In genomic region chr1:164685656-164686055, GRCh38 we compare ENCODE assay signal across 17 cellular contexts.
"Had no signal": no experiment of that assay in that cellular context is flagged by ENCODE, and none has a peak within 500 bp of the region (broad histone marks: within the 10 kb centered on the region; RNA-seq: fewer than 3 reads in every experiment).

No MANE protein-coding gene starts in this region.

- H3K9me3 ChIP-seq: body of pancreas, gastrocnemius medialis, sigmoid colon, spleen, testis had no signal

- H3K4me1 ChIP-seq: testis had no signal

- H3K9me3 Mint-ChIP-seq: activated CD4-positive, alpha-beta memory T cell treated with anti-CD3 and anti-CD28 coated beads for 36 hours; nephron; stimulated activated memory B cell treated with anti-CD40 and anti-IgM and Interleukin-4, amounts not matched to agents 10 μg/mL and 1 μg/mL and 100 μg/mL, for 72 hours; T-helper 1 cell treated with Interleukin-12 subunit alpha and Interleukin-12 subunit beta and Interleukin-4 antibody, amounts not matched to agents 30 μg/mL and 1 μg/mL, for 36 hours had no signal

- ATAC-seq: body of pancreas; gastrocnemius medialis; stimulated activated memory B cell treated with anti-CD40 and anti-IgM and Interleukin-4, amounts not matched to agents 10 μg/mL and 1 μg/mL and 100 μg/mL, for 72 hours had no signal

- H3K4me3 Mint-ChIP-seq: activated CD4-positive, alpha-beta memory T cell treated with anti-CD3 and anti-CD28 coated beads for 36 hours; nephron; stimulated activated memory B cell treated with anti-CD40 and anti-IgM and Interleukin-4, amounts not matched to agents 10 μg/mL and 1 μg/mL and 100 μg/mL, for 72 hours; T-helper 1 cell treated with Interleukin-12 subunit alpha and Interleukin-12 subunit beta and Interleukin-4 antibody, amounts not matched to agents 30 μg/mL and 1 μg/mL, for 36 hours had no signal

- H3K27me3 ChIP-seq: body of pancreas, gastrocnemius medialis, sigmoid colon, spleen, testis had no signal

- H3K27me3 Mint-ChIP-seq: activated CD4-positive, alpha-beta memory T cell treated with anti-CD3 and anti-CD28 coated beads for 36 hours; stimulated activated memory B cell treated with anti-CD40 and anti-IgM and Interleukin-4, amounts not matched to agents 10 μg/mL and 1 μg/mL and 100 μg/mL, for 72 hours had no signal

- H3K4me3 ChIP-seq: body of pancreas, coronary artery, gastrocnemius medialis, sigmoid colon, spleen, testis had no signal

- H3K27ac Mint-ChIP-seq: activated CD4-positive, alpha-beta memory T cell treated with anti-CD3 and anti-CD28 coated beads for 36 hours; stimulated activated memory B cell treated with anti-CD40 and anti-IgM and Interleukin-4, amounts not matched to agents 10 μg/mL and 1 μg/mL and 100 μg/mL, for 72 hours; T-helper 1 cell treated with Interleukin-12 subunit alpha and Interleukin-12 subunit beta and Interleukin-4 antibody, amounts not matched to agents 30 μg/mL and 1 μg/mL, for 36 hours had no signal

- H3K36me3 ChIP-seq: gastrocnemius medialis, spleen had no signal

- H3K4me1 Mint-ChIP-seq: stimulated activated memory B cell treated with anti-CD40 and anti-IgM and Interleukin-4, amounts not matched to agents 10 μg/mL and 1 μg/mL and 100 μg/mL, for 72 hours had no signal

- DNase-seq: activated CD4-positive, alpha-beta memory T cell treated with anti-CD3 and anti-CD28 coated beads for 36 hours; activated CD4-positive, alpha-beta T cell treated with anti-CD3 and anti-CD28 coated beads for 1 hour; activated T-cell treated with anti-CD3 and anti-CD28 coated beads for 4 hours; body of pancreas; central memory CD4-positive, alpha-beta T cell; gastrocnemius medialis; head of caudate nucleus; nucleus accumbens; sigmoid colon; spleen; stimulated activated CD4-positive, alpha-beta T cell treated with anti-CD3 and anti-CD28 coated beads, Interleukin-4, amount 100 ng/mL, for 4 hours; testis had no signal

- H3K36me3 Mint-ChIP-seq: activated CD4-positive, alpha-beta memory T cell treated with anti-CD3 and anti-CD28 coated beads for 36 hours; stimulated activated memory B cell treated with anti-CD40 and anti-IgM and Interleukin-4, amounts not matched to agents 10 μg/mL and 1 μg/mL and 100 μg/mL, for 72 hours had no signal

- H3K27ac ChIP-seq: coronary artery, gastrocnemius medialis, sigmoid colon, spleen, testis, VCaP had no signal
